1 cellular context compared by ENCODE assay signal in genomic region chr1:8870118-8870517, GRCh38.
TF ChIP-seq lines count a peak whose summit lies in the region.

No MANE protein-coding gene starts in this region.

TF ChIP-seq in WTC11, 78 proteins besides CTCF, POLR2A, EP300 and RAD21 (continued from another document):
- TF ChIP-seq ZNF532 (CRISPR knock-in tag; IDR thresholded peaks at IDR 0.05; ENCODE audit: borderline replicate concordance) = no peak
